In the genomic region with DNA sequence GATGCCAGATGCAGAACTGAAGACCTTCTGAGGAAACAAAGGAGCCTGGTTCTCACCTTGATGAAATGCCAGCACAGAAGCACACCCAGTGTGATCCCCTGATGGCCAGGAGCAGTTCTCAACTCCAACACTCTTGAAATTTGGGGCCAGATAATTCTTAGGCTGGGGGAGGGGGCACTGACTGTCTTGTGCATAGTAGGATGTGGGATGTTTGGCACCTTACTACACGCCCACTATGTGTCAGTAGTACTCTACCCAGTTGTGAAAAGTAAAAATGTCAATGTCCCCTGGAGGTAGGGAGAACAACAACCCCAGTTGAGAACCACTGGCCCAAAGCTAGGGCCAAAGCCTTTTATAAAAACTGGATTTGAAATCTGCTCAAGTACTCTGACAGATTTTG, we compare ENCODE assay signal across 2 cellular contexts.
TF ChIP-seq lines count a peak whose summit lies in the region.

No MANE protein-coding gene starts in this region.

TF ChIP-seq in GM23338, 12 proteins besides CTCF, POLR2A, EP300 and RAD21:
- TF ChIP-seq REST (IDR thresholded peaks at IDR 0.05; ENCODE audit: unreplicated experiment) = no peak
- no peak for TF ChIP-seq POLR2AphosphoS5 (IDR thresholded peaks at IDR 0.05; ENCODE audit: low read depth)
- TF ChIP-seq STAT1 (IDR thresholded peaks at IDR 0.05; ENCODE audit: unreplicated experiment) = no peak
- TF ChIP-seq EZH2 (IDR thresholded peaks at IDR 0.05; ENCODE audit: low read depth, unreplicated experiment) = no peak
- TF ChIP-seq, protein P1, sequence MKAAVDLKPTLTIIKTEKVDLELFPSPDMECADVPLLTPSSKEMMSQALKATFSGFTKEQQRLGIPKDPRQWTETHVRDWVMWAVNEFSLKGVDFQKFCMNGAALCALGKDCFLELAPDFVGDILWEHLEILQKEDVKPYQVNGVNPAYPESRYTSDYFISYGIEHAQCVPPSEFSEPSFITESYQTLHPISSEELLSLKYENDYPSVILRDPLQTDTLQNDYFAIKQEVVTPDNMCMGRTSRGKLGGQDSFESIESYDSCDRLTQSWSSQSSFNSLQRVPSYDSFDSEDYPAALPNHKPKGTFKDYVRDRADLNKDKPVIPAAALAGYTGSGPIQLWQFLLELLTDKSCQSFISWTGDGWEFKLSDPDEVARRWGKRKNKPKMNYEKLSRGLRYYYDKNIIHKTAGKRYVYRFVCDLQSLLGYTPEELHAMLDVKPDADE (IDR thresholded peaks at IDR 0.05) = no peak
- no peak for TF ChIP-seq CREB1 (CRISPR knock-in tag; IDR thresholded peaks at IDR 0.05; ENCODE audit: low read depth)
- no peak for TF ChIP-seq ZNF114 (CRISPR knock-in tag; IDR thresholded peaks at IDR 0.05)
- no peak for TF ChIP-seq NANOG (IDR thresholded peaks at IDR 0.05; ENCODE audit: borderline replicate concordance)

TF ChIP-seq in WTC11, 78 proteins besides CTCF, POLR2A, EP300 and RAD21:
- no peak for TF ChIP-seq FOXJ3 (CRISPR knock-in tag; IDR thresholded peaks at IDR 0.05; ENCODE audit: borderline replicate concordance)
- TF ChIP-seq RELA (CRISPR knock-in tag; IDR thresholded peaks at IDR 0.05; ENCODE audit: borderline replicate concordance) = no peak
- TF ChIP-seq, protein P2, sequence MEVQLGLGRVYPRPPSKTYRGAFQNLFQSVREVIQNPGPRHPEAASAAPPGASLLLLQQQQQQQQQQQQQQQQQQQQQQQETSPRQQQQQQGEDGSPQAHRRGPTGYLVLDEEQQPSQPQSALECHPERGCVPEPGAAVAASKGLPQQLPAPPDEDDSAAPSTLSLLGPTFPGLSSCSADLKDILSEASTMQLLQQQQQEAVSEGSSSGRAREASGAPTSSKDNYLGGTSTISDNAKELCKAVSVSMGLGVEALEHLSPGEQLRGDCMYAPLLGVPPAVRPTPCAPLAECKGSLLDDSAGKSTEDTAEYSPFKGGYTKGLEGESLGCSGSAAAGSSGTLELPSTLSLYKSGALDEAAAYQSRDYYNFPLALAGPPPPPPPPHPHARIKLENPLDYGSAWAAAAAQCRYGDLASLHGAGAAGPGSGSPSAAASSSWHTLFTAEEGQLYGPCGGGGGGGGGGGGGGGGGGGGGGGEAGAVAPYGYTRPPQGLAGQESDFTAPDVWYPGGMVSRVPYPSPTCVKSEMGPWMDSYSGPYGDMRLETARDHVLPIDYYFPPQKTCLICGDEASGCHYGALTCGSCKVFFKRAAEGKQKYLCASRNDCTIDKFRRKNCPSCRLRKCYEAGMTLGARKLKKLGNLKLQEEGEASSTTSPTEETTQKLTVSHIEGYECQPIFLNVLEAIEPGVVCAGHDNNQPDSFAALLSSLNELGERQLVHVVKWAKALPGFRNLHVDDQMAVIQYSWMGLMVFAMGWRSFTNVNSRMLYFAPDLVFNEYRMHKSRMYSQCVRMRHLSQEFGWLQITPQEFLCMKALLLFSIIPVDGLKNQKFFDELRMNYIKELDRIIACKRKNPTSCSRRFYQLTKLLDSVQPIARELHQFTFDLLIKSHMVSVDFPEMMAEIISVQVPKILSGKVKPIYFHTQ (CRISPR knock-in tag; IDR thresholded peaks at IDR 0.05) = no peak
- TF ChIP-seq CBFB (CRISPR knock-in tag; IDR thresholded peaks at IDR 0.05; ENCODE audit: low read depth) = no peak
- no peak for TF ChIP-seq ZNF671 (CRISPR knock-in tag; IDR thresholded peaks at IDR 0.05)
- TF ChIP-seq ZNF423 (CRISPR knock-in tag; IDR thresholded peaks at IDR 0.05) = no peak
- TF ChIP-seq, protein P3, sequence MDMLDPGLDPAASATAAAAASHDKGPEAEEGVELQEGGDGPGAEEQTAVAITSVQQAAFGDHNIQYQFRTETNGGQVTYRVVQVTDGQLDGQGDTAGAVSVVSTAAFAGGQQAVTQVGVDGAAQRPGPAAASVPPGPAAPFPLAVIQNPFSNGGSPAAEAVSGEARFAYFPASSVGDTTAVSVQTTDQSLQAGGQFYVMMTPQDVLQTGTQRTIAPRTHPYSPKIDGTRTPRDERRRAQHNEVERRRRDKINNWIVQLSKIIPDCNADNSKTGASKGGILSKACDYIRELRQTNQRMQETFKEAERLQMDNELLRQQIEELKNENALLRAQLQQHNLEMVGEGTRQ (CRISPR knock-in tag; IDR thresholded peaks at IDR 0.05) = no peak
- no peak for TF ChIP-seq ZNF396 (CRISPR knock-in tag; IDR thresholded peaks at IDR 0.05; ENCODE audit: borderline replicate concordance)
- no peak for TF ChIP-seq TEAD1 (CRISPR knock-in tag; IDR thresholded peaks at IDR 0.05)
- TF ChIP-seq SP1 (CRISPR knock-in tag; conservative IDR thresholded peaks at IDR 0.05) = no peak
- TF ChIP-seq, protein P4, sequence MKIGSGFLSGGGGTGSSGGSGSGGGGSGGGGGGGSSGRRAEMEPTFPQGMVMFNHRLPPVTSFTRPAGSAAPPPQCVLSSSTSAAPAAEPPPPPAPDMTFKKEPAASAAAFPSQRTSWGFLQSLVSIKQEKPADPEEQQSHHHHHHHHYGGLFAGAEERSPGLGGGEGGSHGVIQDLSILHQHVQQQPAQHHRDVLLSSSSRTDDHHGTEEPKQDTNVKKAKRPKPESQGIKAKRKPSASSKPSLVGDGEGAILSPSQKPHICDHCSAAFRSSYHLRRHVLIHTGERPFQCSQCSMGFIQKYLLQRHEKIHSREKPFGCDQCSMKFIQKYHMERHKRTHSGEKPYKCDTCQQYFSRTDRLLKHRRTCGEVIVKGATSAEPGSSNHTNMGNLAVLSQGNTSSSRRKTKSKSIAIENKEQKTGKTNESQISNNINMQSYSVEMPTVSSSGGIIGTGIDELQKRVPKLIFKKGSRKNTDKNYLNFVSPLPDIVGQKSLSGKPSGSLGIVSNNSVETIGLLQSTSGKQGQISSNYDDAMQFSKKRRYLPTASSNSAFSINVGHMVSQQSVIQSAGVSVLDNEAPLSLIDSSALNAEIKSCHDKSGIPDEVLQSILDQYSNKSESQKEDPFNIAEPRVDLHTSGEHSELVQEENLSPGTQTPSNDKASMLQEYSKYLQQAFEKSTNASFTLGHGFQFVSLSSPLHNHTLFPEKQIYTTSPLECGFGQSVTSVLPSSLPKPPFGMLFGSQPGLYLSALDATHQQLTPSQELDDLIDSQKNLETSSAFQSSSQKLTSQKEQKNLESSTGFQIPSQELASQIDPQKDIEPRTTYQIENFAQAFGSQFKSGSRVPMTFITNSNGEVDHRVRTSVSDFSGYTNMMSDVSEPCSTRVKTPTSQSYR (CRISPR knock-in tag; IDR thresholded peaks at IDR 0.05) = no peak
- TF ChIP-seq JUN (CRISPR knock-in tag; IDR thresholded peaks at IDR 0.05) = no peak
- TF ChIP-seq MYBL2 (CRISPR knock-in tag; IDR thresholded peaks at IDR 0.05) = no peak
- TF ChIP-seq FOXP1 (CRISPR knock-in tag; IDR thresholded peaks at IDR 0.05; ENCODE audit: borderline replicate concordance) = no peak
- TF ChIP-seq ZNF512 (CRISPR knock-in tag; IDR thresholded peaks at IDR 0.05; ENCODE audit: borderline replicate concordance) = no peak
